20 cellular contexts compared by ENCODE assay signal in genomic region chr22:20229916-20230775, GRCh38. TPM values are rescaled to one million over a fixed set of nuclear protein-coding genes. Genes with fewer than 3 reads are reported as not detected.
DNase-seq lines count a peak whose midpoint lies in the region; ATAC-seq and TF ChIP-seq lines count a peak whose summit lies in the region.
"Had no signal": no experiment of that assay in that cellular context is flagged by ENCODE, and none has a peak within 500 bp of the region (broad histone marks: within the 10 kb centered on the region; RNA-seq: fewer than 3 reads in every experiment).

No MANE protein-coding gene starts in this region.

- peak overlapping the region; percentile 40 to 51 for H3K27ac ChIP-seq in ascending aorta
- no peak overlapping the region for H3K27ac ChIP-seq in lower lobe of right lung
- no peak overlapping the region for H3K27ac ChIP-seq in upper lobe of right lung
- H3K27ac ChIP-seq: A549, RWPE1 had no signal

- H3K9me3 ChIP-seq in ascending aorta (no peaks in the 10 kb centered on the region), lower lobe of right lung (no peaks in the 10 kb centered on the region), upper lobe of right lung (no peaks in the 10 kb centered on the region)
- H3K9me3 ChIP-seq: A549, mucosa of descending colon had no signal

- no peak for DNase-seq in Right ventricle myocardium inferior (ENCODE audit: missing footprints)
- no peak for DNase-seq in cardiac septum (ENCODE audit: low spot score)
- DNase-seq in ascending aorta (ENCODE audit: low spot score in 2 of 2): peak in 1 of 2 donors; percentile 80
- DNase-seq in lower lobe of right lung: no peak
- no peak for DNase-seq in upper lobe of right lung
- no peak for DNase-seq in effector CD8-positive, alpha-beta T cell (lab: John Stamatoyannopoulos, UW)
- DNase-seq: activated CD4-positive, alpha-beta memory T cell treated with anti-CD3 and anti-CD28 coated beads, Interleukin-2, amount 10 ng/mL, durations not matched to agents 7 days and 5 days; activated naive CD4-positive, alpha-beta T cell; central memory CD4-positive, alpha-beta T cell; HFFc6; mucosa of descending colon; NCI-H1694 treated with DMSO at 0.1 percent for 48 hours; NCI-H510A treated with DMSO at 0.1 percent for 48 hours; stimulated activated CD4-positive, alpha-beta T cell treated with anti-CD3 and anti-CD28 coated beads, Interleukin-4, amount 100 ng/mL, for 4 hours; stimulated activated naive CD8-positive, alpha-beta T cell treated with anti-CD3 and anti-CD28 coated beads, Interleukin-15, amount 100 ng/mL, for 72 hours; T-helper 9 cell had no signal

- TF ChIP-seq CTCF in ascending aorta (IDR thresholded peaks at IDR 0.05) (no peak), lower lobe of right lung (IDR thresholded peaks at IDR 0.05) (no peak), upper lobe of right lung (IDR thresholded peaks at IDR 0.05) (no peak)

- intact Hi-C loops in Right ventricle myocardium inferior (cut with DNase I): no loop called here
- intact Hi-C loops in cardiac septum (cut with DNase I): no loop called here
- intact Hi-C loops in ascending aorta (cut with DNase I): no loop called here
- intact Hi-C loops in lower lobe of right lung (cut with DNase I): no loop called here
- intact Hi-C loops in upper lobe of right lung (cut with DNase I): no loop called here

- H3K36me3 ChIP-seq in ascending aorta (no peaks in the 10 kb centered on the region), lower lobe of right lung (no peaks in the 10 kb centered on the region), upper lobe of right lung (no peaks in the 10 kb centered on the region)

- ATAC-seq in Right ventricle myocardium inferior (peak; percentile 47), lower lobe of right lung (peak; percentile 31 to 34), upper lobe of right lung (peak; percentile 27), GM21381 (IDR thresholded peaks at IDR 0.05; ENCODE audit: unreplicated experiment) (no peak), GM18511 (IDR thresholded peaks at IDR 0.05; ENCODE audit: unreplicated experiment) (no peak)
- ATAC-seq: mucosa of descending colon had no signal

- H3K4me1 ChIP-seq in ascending aorta: peaks cover 24 to 34% of the 10 kb centered on the region in 2 donors
- peaks cover 6% of the 10 kb centered on the region for H3K4me1 ChIP-seq in lower lobe of right lung
- H3K4me1 ChIP-seq in upper lobe of right lung: peaks cover 3% of the 10 kb centered on the region
- H3K4me1 ChIP-seq: A549 had no signal

- H3K27me3 ChIP-seq in ascending aorta (no peaks in the 10 kb centered on the region), lower lobe of right lung (ENCODE audit: low read depth) (no peaks in the 10 kb centered on the region), upper lobe of right lung (no peaks in the 10 kb centered on the region)

- H3K4me3 ChIP-seq in ascending aorta (peak overlapping the region in 1 of 2 donors; percentile 27), lower lobe of right lung (no peak overlapping the region), upper lobe of right lung (no peak overlapping the region)
- H3K4me3 ChIP-seq: A549, mucosa of descending colon had no signal

RNA-seq across cellular contexts. Expression of gene RTN4R, which starts 38.0 kb away (rescaled TPM):
- 1.2 TPM for total RNA-seq in Right ventricle myocardium inferior
- 1.0 TPM for total RNA-seq in cardiac septum
- 0.43 TPM for total RNA-seq in ascending aorta
- 9.6 TPM for total RNA-seq in lower lobe of right lung
- 9.8 TPM for total RNA-seq in upper lobe of right lung

Comparison
In these comparisons a context has a peak if more than half of its experiments do, and no peak if none do; other contexts are left out.
1. ATAC-seq: peak in Right ventricle myocardium inferior (single experiment), lower lobe of right lung (2 of 2) and upper lobe of right lung (single experiment); none in GM21381 (single experiment) and GM18511 (single experiment).
2. H3K27ac ChIP-seq: peak in ascending aorta (2 of 2); none in lower lobe of right lung (single experiment) and upper lobe of right lung (single experiment).